In the genomic region with DNA sequence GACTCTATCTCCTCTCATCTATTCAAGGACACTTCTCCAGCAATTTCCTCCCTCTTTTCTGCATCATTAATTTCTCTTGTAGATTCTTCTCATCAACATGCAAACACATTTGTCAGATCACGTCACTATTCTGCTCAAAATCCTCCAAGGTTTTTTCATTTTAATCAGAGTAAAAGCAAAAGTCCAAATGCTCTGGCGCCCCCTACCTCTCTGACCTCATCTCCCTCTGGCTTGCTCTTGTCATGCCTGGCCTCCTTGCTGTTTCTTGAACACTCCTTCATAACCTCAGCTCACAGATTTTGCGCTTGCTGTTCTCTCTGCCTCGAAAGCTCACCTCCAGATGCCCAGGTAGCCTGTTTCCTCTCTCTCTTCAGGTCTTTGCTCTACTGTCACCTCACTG, we compare ENCODE assay signal across 8 cellular contexts. TPM values are rescaled to one million over a fixed set of nuclear protein-coding genes. Genes with fewer than 3 reads are reported as not detected.
DNase-seq lines count a peak whose midpoint lies in the region; ATAC-seq, FAIRE-seq and TF ChIP-seq lines count a peak whose summit lies in the region.

No MANE protein-coding gene starts in this region.

- H3K27ac Mint-ChIP-seq in endothelial cell (ENCODE audit: unreplicated experiment) = no peak overlapping the region
- H3K27ac Mint-ChIP-seq in stimulated activated naive CD8-positive, alpha-beta T cell treated with anti-CD3 and anti-CD28 coated beads, Interleukin-15, amount 100 ng/mL, for 72 hours = peak overlapping the region; percentile 63 to 68

- H3K9ac ChIP-seq in OCI-LY3 (ENCODE audit: low read length) = no peak overlapping the region

- H2AFZ ChIP-seq in OCI-LY3 (ENCODE audit: low read depth, low read length) = no peak overlapping the region

- no peak for FAIRE-seq in small intestine (lab: Jason Lieb, UNC)

- H3K4me3 ChIP-seq in cardiac muscle cell = no peak overlapping the region
- no peak overlapping the region for H3K4me3 ChIP-seq in OCI-LY3 (ENCODE audit: low read length)
- H3K4me3 ChIP-seq in small intestine (ENCODE audit: low read depth in 1 of 2, low read length in 2 of 2) = no peak overlapping the region

- H3K36me3 ChIP-seq in cardiac muscle cell = peaks cover 47% of the 10 kb centered on the region
- peaks cover 69% of the 10 kb centered on the region for H3K36me3 ChIP-seq in OCI-LY3 (replicated peaks; ENCODE audit: low read depth, low read length)
- peaks cover 33 to 34% of the 10 kb centered on the region in 2 donors for H3K36me3 ChIP-seq in small intestine (ENCODE audit: control insufficient read depth in 2 of 2, insufficient read depth in 2 of 2, low read length in 2 of 2)

- TF ChIP-seq CTCF in cardiac muscle cell (IDR thresholded peaks at IDR 0.05; ENCODE audit: low read depth, low read length) (peak; percentile 44), OCI-LY3 (IDR thresholded peaks at IDR 0.05; ENCODE audit: low read depth, low read length) (peak; percentile 69), endothelial cell (IDR thresholded peaks at IDR 0.05; ENCODE audit: unreplicated experiment) (peak; percentile 38)

- no peaks in the 10 kb centered on the region for H3K27me3 ChIP-seq in cardiac muscle cell
- H3K27me3 ChIP-seq in OCI-LY3 (ENCODE audit: low read depth, low read length) = no peaks in the 10 kb centered on the region
- no peaks in the 10 kb centered on the region for H3K27me3 ChIP-seq in small intestine (ENCODE audit: control insufficient read depth in 2 of 2, insufficient read depth in 2 of 2, low read length in 2 of 2)

- intact Hi-C loops in cardiac septum (cut with DNase I) = no loop called here

- no peaks in the 10 kb centered on the region for H3K4me1 Mint-ChIP-seq in endothelial cell (ENCODE audit: unreplicated experiment)
- H3K4me1 Mint-ChIP-seq in stimulated activated naive CD8-positive, alpha-beta T cell treated with anti-CD3 and anti-CD28 coated beads, Interleukin-15, amount 100 ng/mL, for 72 hours = peaks cover 4% of the 10 kb centered on the region

- no peak overlapping the region for H3K4me3 Mint-ChIP-seq in endothelial cell (ENCODE audit: unreplicated experiment)
- no peak overlapping the region for H3K4me3 Mint-ChIP-seq in stimulated activated naive CD8-positive, alpha-beta T cell treated with anti-CD3 and anti-CD28 coated beads, Interleukin-15, amount 100 ng/mL, for 72 hours

- H3K9me3 ChIP-seq in cardiac muscle cell (ENCODE audit: low read depth) (no peaks in the 10 kb centered on the region), OCI-LY3 (ENCODE audit: insufficient read depth, low read length) (no peaks in the 10 kb centered on the region), small intestine (ENCODE audit: control insufficient read depth, low read depth) (no peaks in the 10 kb centered on the region)

- H3K27me3 Mint-ChIP-seq in endothelial cell (ENCODE audit: unreplicated experiment) = peaks cover 5% of the 10 kb centered on the region
- no peaks in the 10 kb centered on the region for H3K27me3 Mint-ChIP-seq in stimulated activated naive CD8-positive, alpha-beta T cell treated with anti-CD3 and anti-CD28 coated beads, Interleukin-15, amount 100 ng/mL, for 72 hours

- 70 to 82% (median 71%) methylated on average over 4 of the region's 4 CpGs for WGBS in small intestine, 3 donors

- DNase-seq in cardiac muscle cell (ENCODE audit: low read depth in 1 of 2, low spot score in 1 of 2) (peak; percentile 23 to 28), cardiac septum (ENCODE audit: low spot score) (no peak), endothelial cell (ENCODE audit: low spot score) (peak; percentile 28), small intestine (no peak)
- DNase-seq in stimulated activated naive CD8-positive, alpha-beta T cell treated with anti-CD3 and anti-CD28 coated beads, Interleukin-15, amount 100 ng/mL, for 72 hours = no peak

- H3K9me3 Mint-ChIP-seq in endothelial cell (ENCODE audit: unreplicated experiment) = no peaks in the 10 kb centered on the region
- no peaks in the 10 kb centered on the region for H3K9me3 Mint-ChIP-seq in stimulated activated naive CD8-positive, alpha-beta T cell treated with anti-CD3 and anti-CD28 coated beads, Interleukin-15, amount 100 ng/mL, for 72 hours

- peaks cover 38% of the 10 kb centered on the region for H3K36me3 Mint-ChIP-seq in endothelial cell (ENCODE audit: low read depth, unreplicated experiment)

- H3K79me2 ChIP-seq in OCI-LY3 (ENCODE audit: low read length) = no peaks in the 10 kb centered on the region

- no peaks in the 10 kb centered on the region for H3K4me1 ChIP-seq in cardiac muscle cell (ENCODE audit: low read depth)
- H3K4me1 ChIP-seq in OCI-LY3 (ENCODE audit: low read length) = no peaks in the 10 kb centered on the region
- no peaks in the 10 kb centered on the region for H3K4me1 ChIP-seq in small intestine (ENCODE audit: control insufficient read depth in 2 of 2, insufficient read depth in 1 of 2, low read depth in 1 of 2, low read length in 1 of 2)

- H3K4me2 ChIP-seq in OCI-LY3 (ENCODE audit: low read length) = no peak overlapping the region

- H4K20me1 ChIP-seq in OCI-LY3 (ENCODE audit: insufficient read depth, low read length) = no peaks in the 10 kb centered on the region

- no peak overlapping the region for H3K27ac ChIP-seq in cardiac muscle cell
- no peak overlapping the region for H3K27ac ChIP-seq in OCI-LY3 (ENCODE audit: low read length)
- no peak overlapping the region for H3K27ac ChIP-seq in small intestine (ENCODE audit: low read depth in 1 of 2, low read length in 1 of 2)

- no peak for ATAC-seq in stimulated activated naive CD8-positive, alpha-beta T cell treated with anti-CD3 and anti-CD28 coated beads, Interleukin-15, amount 100 ng/mL, for 72 hours
- ATAC-seq in HG03571 (IDR thresholded peaks at IDR 0.05; ENCODE audit: unreplicated experiment) (no peak), GM21390 (IDR thresholded peaks at IDR 0.05; ENCODE audit: unreplicated experiment) (no peak)

RNA-seq across cellular contexts. Expression of gene RTCB, which starts 22.4 kb away (rescaled TPM):
- total RNA-seq in cardiac muscle cell (104 and 109 TPM in 2 replicates), cardiac septum (42.0 TPM), endothelial cell (ENCODE audit: unreplicated experiment) (107 TPM)
- polyA plus RNA-seq in cardiac muscle cell (137 and 154 TPM in 2 replicates), small intestine (100 to 1,000 TPM; 104 to 206 (median 141) TPM)

RNA-seq across cellular contexts. Expression of gene RFPL3, which starts 32.0 kb away (rescaled TPM):
- total RNA-seq in cardiac muscle cell (not detected in 2 replicates), cardiac septum (not detected), endothelial cell (ENCODE audit: unreplicated experiment) (not detected)
- polyA plus RNA-seq in cardiac muscle cell (not detected in 2 replicates), small intestine (not detected)

Comparison
In these comparisons a context has a peak if more than half of its experiments do, and no peak if none do; other contexts are left out.
1. DNase-seq: peak in cardiac muscle cell (2 of 2) and endothelial cell (single experiment); none in cardiac septum (single experiment), stimulated activated naive CD8-positive, alpha-beta T cell treated with anti-CD3 and anti-CD28 coated beads, Interleukin-15, amount 100 ng/mL, for 72 hours (0 of 2) and small intestine (single experiment).
2. Peak in every context shown above with its lines, with median percentiles within 50 percentile points of each other: CTCF ChIP-seq.